ENCODE assay signal across 8 cellular contexts in the genomic region with DNA sequence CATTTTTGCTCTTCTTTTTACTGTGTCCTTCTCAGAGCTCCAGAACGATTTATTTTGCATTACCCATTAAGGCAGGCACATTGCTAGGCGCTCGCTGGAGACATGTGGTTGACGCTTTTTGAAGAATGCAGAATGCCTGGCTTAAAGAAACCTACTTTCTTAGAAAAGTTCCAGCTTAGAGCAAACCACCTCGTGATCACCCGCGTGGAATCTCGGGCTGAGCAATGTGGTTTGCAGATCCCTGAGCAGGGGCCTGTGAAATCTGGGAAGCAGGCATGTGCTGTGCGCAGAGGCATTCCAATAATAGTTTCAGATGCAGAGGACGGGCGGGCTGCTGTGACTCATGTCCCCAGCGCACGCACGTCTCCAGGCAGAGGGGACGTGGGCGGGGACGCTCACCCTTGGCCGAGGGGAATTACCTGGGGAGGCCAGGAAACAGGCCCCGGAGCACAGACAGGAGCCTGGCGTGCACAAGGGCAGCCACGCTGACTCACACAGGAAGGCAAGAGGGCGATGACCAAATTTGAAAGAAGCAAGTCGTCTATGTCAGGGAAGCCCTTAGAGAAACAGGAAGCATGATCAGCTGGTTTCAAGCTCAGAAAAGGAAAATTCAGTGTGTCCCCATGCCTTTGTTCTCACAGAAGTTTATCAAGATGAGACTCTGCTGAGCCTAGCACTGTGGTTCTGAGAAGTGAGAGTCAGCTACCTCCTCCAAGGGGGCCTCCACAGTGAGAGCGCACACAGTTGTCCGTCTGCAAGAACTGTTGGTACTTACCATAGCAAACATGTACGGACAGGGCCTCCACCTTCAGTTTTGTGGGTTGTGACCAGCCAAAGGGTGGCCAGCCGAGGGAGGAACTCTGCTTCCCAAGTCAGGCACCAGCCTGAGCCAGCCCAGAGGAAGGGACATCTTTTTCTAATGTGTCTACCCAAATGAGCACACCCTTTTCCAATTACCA.
DNase-seq lines count a peak whose midpoint lies in the region; ATAC-seq and TF ChIP-seq lines count a peak whose summit lies in the region.

No MANE protein-coding gene starts in this region.

- peak overlapping the region; percentile 46 for H3K9ac ChIP-seq in HCT116 (ENCODE audit: low read length)

- H2AFZ ChIP-seq in HCT116 (ENCODE audit: low read depth, low read length, poor library complexity, severe bottlenecking), result peak overlapping the region; percentile 50

- H3K4me3 ChIP-seq in HCT116 (replicated peaks in 1 of 2; ENCODE audit: low read depth in 1 of 2, low read length in 2 of 2) (peak overlapping the region in 1 of 2 experiments; percentile 1; a peak in 1 of 4 replicates), MG63 (no peak overlapping the region), mucosa of descending colon (no peak overlapping the region)
- no peak overlapping the region for H3K4me3 ChIP-seq in effector memory CD4-positive, alpha-beta T cell (ENCODE audit: insufficient read depth, low read depth, low read length, poor library complexity, severe bottlenecking)

- H3K9me3 Mint-ChIP-seq in glutamatergic neuron (ENCODE audit: unreplicated experiment), result no peaks in the 10 kb centered on the region

- no peaks in the 10 kb centered on the region for H3K79me2 ChIP-seq in HCT116 (ENCODE audit: insufficient read depth, low read length)

- no peaks in the 10 kb centered on the region for H3K9me3 ChIP-seq in HCT116 (ENCODE audit: control insufficient read depth in 1 of 2, insufficient read depth in 1 of 2, low read depth in 1 of 2, low read length in 2 of 2)
- H3K9me3 ChIP-seq in MG63, result no peaks in the 10 kb centered on the region
- H3K9me3 ChIP-seq in effector memory CD4-positive, alpha-beta T cell (ENCODE audit: control insufficient read depth, low read length), result no peaks in the 10 kb centered on the region
- no peaks in the 10 kb centered on the region for H3K9me3 ChIP-seq in mucosa of descending colon

- peak overlapping the region; percentile 66 for H3K27ac ChIP-seq in HCT116 (ENCODE audit: low read depth, low read length)
- peak overlapping the region; percentile 68 for H3K27ac ChIP-seq in effector memory CD4-positive, alpha-beta T cell (ENCODE audit: insufficient read depth, low read length, poor library complexity, severe bottlenecking)

- no peak for TF ChIP-seq POLR2A in HCT116 (IDR thresholded peaks at IDR 0.05; ENCODE audit: borderline replicate concordance, extremely low read depth, insufficient read depth, insufficient read length)

- no peaks in the 10 kb centered on the region for H3K27me3 Mint-ChIP-seq in glutamatergic neuron (ENCODE audit: unreplicated experiment)

- peaks cover 6% of the 10 kb centered on the region for H3K4me1 Mint-ChIP-seq in glutamatergic neuron (ENCODE audit: low read depth, unreplicated experiment)

- H3K9me2 ChIP-seq in HCT116 (ENCODE audit: insufficient read depth), result no peaks in the 10 kb centered on the region

- peak; percentile 22 for TF ChIP-seq RAD21 in HCT116 (IDR thresholded peaks at IDR 0.05; ENCODE audit: low read depth)

- H3K4me3 Mint-ChIP-seq in glutamatergic neuron (ENCODE audit: unreplicated experiment), result no peak overlapping the region

- RAD21 ChIA-PET in HCT116 (lab: Charles Lee; ENCODE audit: low non-redundant PET in 1 of 2, low total read pairs in 2 of 2, uncharacterized antibody in 2 of 2, unreplicated experiment in 2 of 2), result no interaction called here

- H3K4me1 ChIP-seq in HCT116 (ENCODE audit: control insufficient read depth in 1 of 2, insufficient read depth in 2 of 2, low read length in 2 of 2) (peaks cover 24 to 42% of the 10 kb centered on the region in 2 experiments), mucosa of descending colon (ENCODE audit: low read depth) (no peaks in the 10 kb centered on the region)
- peaks cover 28% of the 10 kb centered on the region for H3K4me1 ChIP-seq in effector memory CD4-positive, alpha-beta T cell (ENCODE audit: control insufficient read depth, insufficient read depth, low read length, poor library complexity, severe bottlenecking)

- H3K27ac Mint-ChIP-seq in glutamatergic neuron (ENCODE audit: unreplicated experiment), result no peak overlapping the region

- in situ Hi-C loops in G401 (cut with HindIII; ENCODE audit: low sequenced_read_pairs), result no loop called here

- H3K36me3 ChIP-seq in HCT116 (ENCODE audit: control insufficient read depth in 1 of 2, insufficient read depth in 2 of 2, low read length in 2 of 2), result no peaks in the 10 kb centered on the region
- no peaks in the 10 kb centered on the region for H3K36me3 ChIP-seq in MG63
- H3K36me3 ChIP-seq in effector memory CD4-positive, alpha-beta T cell (ENCODE audit: control insufficient read depth, insufficient read depth, low read length), result no peaks in the 10 kb centered on the region
- no peaks in the 10 kb centered on the region for H3K36me3 ChIP-seq in mucosa of descending colon (ENCODE audit: low read depth)

- H3K4me2 ChIP-seq in HCT116 (ENCODE audit: low read length), result peak overlapping the region; percentile 43

- TF ChIP-seq CTCF in HCT116 (IDR thresholded peaks at IDR 0.05 in 2 of 3, conservative IDR thresholded peaks at IDR 0.05 in 1 of 3; ENCODE audit: borderline replicate concordance in 1 of 3, insufficient read depth in 1 of 3, low read depth in 2 of 3, low read length in 2 of 3) (no peak), mucosa of descending colon (IDR thresholded peaks at IDR 0.05) (no peak), glutamatergic neuron (IDR thresholded peaks at IDR 0.05; ENCODE audit: partially characterized antibody, unreplicated experiment) (no peak)

- H3K36me3 Mint-ChIP-seq in glutamatergic neuron (ENCODE audit: unreplicated experiment), result no peaks in the 10 kb centered on the region

- ATAC-seq in HCT116 (peak; percentile 97), mucosa of descending colon (peak; percentile 90)

- no peaks in the 10 kb centered on the region for H3K27me3 ChIP-seq in HCT116 (ENCODE audit: insufficient read depth, low read length)
- no peaks in the 10 kb centered on the region for H3K27me3 ChIP-seq in MG63
- no peaks in the 10 kb centered on the region for H3K27me3 ChIP-seq in effector memory CD4-positive, alpha-beta T cell (replicated peaks; ENCODE audit: control insufficient read depth, insufficient read depth, low read length, poor library complexity, severe bottlenecking)

- POLR2A ChIA-PET in HCT116 (lab: Charles Lee), result no interaction called here

- peak; percentile 4 for DNase-seq in G401 (ENCODE audit: low spot score)
- peak; percentile 90 for DNase-seq in HCT116 (ENCODE audit: low read depth, low spot score)
- peak; percentile 94 for DNase-seq in MG63
- DNase-seq in activated CD8-positive, alpha-beta memory T cell treated with anti-CD3 and anti-CD28 coated beads for 24 hours, result peak; percentile 95
- DNase-seq in effector memory CD4-positive, alpha-beta T cell, result peak; percentile 81 to 92 (median 82)
- peak; percentile 50 to 89 (median 67) for DNase-seq in mucosa of descending colon
- DNase-seq in stimulated activated CD8-positive, alpha-beta memory T cell treated with anti-CD3 and anti-CD28 coated beads, Interleukin-4, amount 100 ng/mL, for 1 hour (ENCODE audit: low read depth in 2 of 2, low spot score in 1 of 2), result peak; percentile 66 to 82
- no peak for DNase-seq in glutamatergic neuron

- TSS peak; percentile 55 for BruUV-seq in HCT116 (replicated peaks; lab: Mats Ljungman, UMichigan)

- intact Hi-C loops in HCT116 (cut with micrococcal nuclease) (loop anchor here (5.0 kb wide), 1 partner anchor 102 kb away; no protein-coding TSS in a partner anchor), mucosa of descending colon (cut with DNase I, micrococcal nuclease) (no loop called here)

- CTCF ChIA-PET in HCT116 (lab: Charles Lee), result interaction anchor here (0.7 kb wide), 1 partner anchor 148 kb away, joined by 3 read pairs; no protein-coding TSS in a partner anchor

- H4K20me1 ChIP-seq in HCT116 (ENCODE audit: insufficient read depth), result no peaks in the 10 kb centered on the region

TF ChIP-seq in HCT116, 20 proteins besides CTCF, POLR2A, EP300 and RAD21 (continues in another document):
- TF ChIP-seq ZNF274 (IDR thresholded peaks at IDR 0.05; ENCODE audit: low read depth, low read length) (no peak), CEBPB (IDR thresholded peaks at IDR 0.05; ENCODE audit: low read depth) (peak; percentile 27; the same call in 1 of the 2 replicates), EGR1 (IDR thresholded peaks at IDR 0.05; ENCODE audit: low read depth) (peak; percentile 97), MAX (IDR thresholded peaks at IDR 0.05) (peak; percentile 99), CBX3 (IDR thresholded peaks at IDR 0.05; ENCODE audit: low read depth) (peak; percentile 95), SIN3A (IDR thresholded peaks at IDR 0.05; ENCODE audit: low read depth) (peak; percentile 61), FOSL1 (IDR thresholded peaks at IDR 0.05; ENCODE audit: low read depth) (peak; percentile 86), ELF1 (IDR thresholded peaks at IDR 0.05; ENCODE audit: borderline replicate concordance, low read depth) (no peak), SRF (IDR thresholded peaks at IDR 0.05; ENCODE audit: low read depth) (peak; percentile 100), YY1 (IDR thresholded peaks at IDR 0.05; ENCODE audit: extremely low read depth, insufficient replicate concordance, low read depth, low read length) (peak; percentile 23), SP1 (IDR thresholded peaks at IDR 0.05; ENCODE audit: low read depth) (peak; percentile 96), JUND (IDR thresholded peaks at IDR 0.05) (peak; percentile 92), EZH2 (IDR thresholded peaks at IDR 0.05) (no peak), POLR2AphosphoS5 (IDR thresholded peaks at IDR 0.05; ENCODE audit: low read depth, low read length) (peak; percentile 57)
- TF ChIP-seq, protein P1, sequence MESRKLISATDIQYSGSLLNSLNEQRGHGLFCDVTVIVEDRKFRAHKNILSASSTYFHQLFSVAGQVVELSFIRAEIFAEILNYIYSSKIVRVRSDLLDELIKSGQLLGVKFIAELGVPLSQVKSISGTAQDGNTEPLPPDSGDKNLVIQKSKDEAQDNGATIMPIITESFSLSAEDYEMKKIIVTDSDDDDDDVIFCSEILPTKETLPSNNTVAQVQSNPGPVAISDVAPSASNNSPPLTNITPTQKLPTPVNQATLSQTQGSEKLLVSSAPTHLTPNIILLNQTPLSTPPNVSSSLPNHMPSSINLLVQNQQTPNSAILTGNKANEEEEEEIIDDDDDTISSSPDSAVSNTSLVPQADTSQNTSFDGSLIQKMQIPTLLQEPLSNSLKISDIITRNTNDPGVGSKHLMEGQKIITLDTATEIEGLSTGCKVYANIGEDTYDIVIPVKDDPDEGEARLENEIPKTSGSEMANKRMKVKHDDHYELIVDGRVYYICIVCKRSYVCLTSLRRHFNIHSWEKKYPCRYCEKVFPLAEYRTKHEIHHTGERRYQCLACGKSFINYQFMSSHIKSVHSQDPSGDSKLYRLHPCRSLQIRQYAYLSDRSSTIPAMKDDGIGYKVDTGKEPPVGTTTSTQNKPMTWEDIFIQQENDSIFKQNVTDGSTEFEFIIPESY (IDR thresholded peaks at IDR 0.05; ENCODE audit: extremely low read depth, insufficient replicate concordance, low read length), result peak; percentile 50
